Comparison of ENCODE assay signal across 8 cellular contexts in the genomic region with DNA sequence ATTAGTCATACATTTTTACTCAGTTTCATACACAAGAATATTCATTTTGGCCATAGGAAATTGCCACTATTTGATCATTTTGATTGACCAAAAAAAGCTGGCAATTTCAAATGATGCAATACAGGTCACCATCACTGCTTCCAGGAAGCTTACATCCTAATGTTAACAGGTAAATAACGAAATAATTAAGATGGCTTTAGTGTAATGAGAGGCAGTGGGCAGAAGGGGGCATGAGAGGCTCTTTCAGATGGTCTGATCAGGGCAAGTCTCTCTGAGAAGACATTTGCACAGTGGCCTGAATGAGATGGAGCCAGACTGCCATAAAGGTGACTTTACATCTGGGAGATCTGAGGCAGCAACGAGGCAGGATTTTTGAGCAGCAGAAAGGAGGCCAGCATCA.
DNase-seq lines count a peak whose midpoint lies in the region; ATAC-seq, FAIRE-seq and TF ChIP-seq lines count a peak whose summit lies in the region.

No MANE protein-coding gene starts in this region.

- intact Hi-C loops in activated CD4-positive, alpha-beta T cell treated with anti-CD3 and anti-CD28 coated beads, Interleukin-2, amount 10 ng/mL, durations not matched to agents 24 days and 14 days (cut with micrococcal nuclease): loop anchor here (1.0 kb wide), 1 partner anchor 263 kb away; no protein-coding TSS in a partner anchor
- intact Hi-C loops in pancreas (cut with DNase I): loop anchor here in 1 of 3 donors (10.0 kb wide), 1 partner anchor 122 kb away; no protein-coding TSS in a partner anchor

- ATAC-seq in GM19023 (IDR thresholded peaks at IDR 0.05; ENCODE audit: unreplicated experiment): peak; percentile 70
- peak; percentile 58 for ATAC-seq in HG03064 (IDR thresholded peaks at IDR 0.05; ENCODE audit: low read depth, unreplicated experiment)
- ATAC-seq in pancreas: peak; percentile 62 to 87 (median 84)

- no peak overlapping the region for H3K4me3 ChIP-seq in pancreas

- no peaks in the 10 kb centered on the region for H3K36me3 ChIP-seq in pancreas

- H3K36me3 Mint-ChIP-seq in activated CD4-positive, alpha-beta T cell treated with anti-CD3 and anti-CD28 coated beads, Interleukin-2, amount 10 ng/mL, durations not matched to agents 24 days and 14 days (ENCODE audit: low read depth): no peaks in the 10 kb centered on the region

- WGBS in pancreas, 2 donors: 16% methylated on average over 2 of the region's 2 CpGs

- DNase-seq in COLO668 (lab: John Stamatoyannopoulos, UW; ENCODE audit: unreplicated experiment) (peak; percentile 42), NCI-H2107 treated with DMSO at 0.1 percent for 48 hours (lab: John Stamatoyannopoulos, UW; ENCODE audit: unreplicated experiment) (peak; percentile 66), fibroblast of peridontal ligament (ENCODE audit: extremely low read depth) (peak; percentile 49), pancreas (peak in 4 of 6 donors; percentile 9 to 59 (median 22)), HuH-7.5 (ENCODE audit: low spot score) (no peak)
- DNase-seq in activated CD4-positive, alpha-beta T cell treated with anti-CD3 and anti-CD28 coated beads, Interleukin-2, amount 10 ng/mL, durations not matched to agents 24 days and 14 days: peak; percentile 77

- no peak overlapping the region for H3K27ac Mint-ChIP-seq in activated CD4-positive, alpha-beta T cell treated with anti-CD3 and anti-CD28 coated beads, Interleukin-2, amount 10 ng/mL, durations not matched to agents 24 days and 14 days

- H3K27ac ChIP-seq in pancreas: no peak overlapping the region

- H3K27me3 ChIP-seq in pancreas: no peaks in the 10 kb centered on the region

- H3K27me3 Mint-ChIP-seq in activated CD4-positive, alpha-beta T cell treated with anti-CD3 and anti-CD28 coated beads, Interleukin-2, amount 10 ng/mL, durations not matched to agents 24 days and 14 days: peaks cover 11% of the 10 kb centered on the region

- FAIRE-seq in pancreas (lab: Jason Lieb, UNC): peak; percentile 60

- H3K4me1 ChIP-seq in pancreas: no peaks in the 10 kb centered on the region

- peak in 3 of 4 donors; percentile 23 to 43 (median 30) for TF ChIP-seq CTCF in pancreas (IDR thresholded peaks at IDR 0.05)

- H3K4me1 Mint-ChIP-seq in activated CD4-positive, alpha-beta T cell treated with anti-CD3 and anti-CD28 coated beads, Interleukin-2, amount 10 ng/mL, durations not matched to agents 24 days and 14 days: peaks cover 5% of the 10 kb centered on the region

- no peaks in the 10 kb centered on the region for H3K9me3 ChIP-seq in pancreas

- no peaks in the 10 kb centered on the region for H3K9me3 Mint-ChIP-seq in activated CD4-positive, alpha-beta T cell treated with anti-CD3 and anti-CD28 coated beads, Interleukin-2, amount 10 ng/mL, durations not matched to agents 24 days and 14 days

- H3K4me3 Mint-ChIP-seq in activated CD4-positive, alpha-beta T cell treated with anti-CD3 and anti-CD28 coated beads, Interleukin-2, amount 10 ng/mL, durations not matched to agents 24 days and 14 days: no peak overlapping the region
